9 cellular contexts compared by ENCODE assay signal in the genomic region with DNA sequence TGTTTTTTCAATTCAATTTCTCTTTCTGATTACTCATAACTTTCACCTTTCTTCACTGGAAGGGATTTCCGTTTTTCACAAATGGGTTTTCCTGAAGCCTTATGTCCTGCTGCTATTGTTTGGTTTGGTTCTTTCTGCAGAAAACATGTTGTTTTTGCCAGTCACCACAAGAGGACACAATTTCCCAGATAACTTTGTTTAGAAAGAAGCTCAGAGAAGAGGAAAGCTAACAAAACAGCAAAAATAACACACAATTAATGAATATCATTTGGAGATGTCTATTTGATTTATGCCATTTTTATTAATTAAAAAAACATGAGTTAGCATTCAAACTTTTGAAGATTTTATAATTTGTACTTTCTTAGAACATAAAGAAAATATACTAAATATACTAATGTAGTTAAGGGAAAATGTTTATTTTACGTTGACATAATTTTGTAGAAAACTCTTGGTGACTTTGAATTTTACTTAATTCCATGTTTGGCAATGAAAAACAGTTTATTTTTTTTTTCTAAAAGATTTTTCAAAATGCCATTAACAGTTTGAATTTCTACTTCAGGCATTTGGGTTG. TPM values are rescaled to one million over a fixed set of nuclear protein-coding genes. Genes with fewer than 3 reads are reported as not detected.
DNase-seq lines count a peak whose midpoint lies in the region; ATAC-seq lines count a peak whose summit lies in the region.
"Had no signal": no experiment of that assay in that cellular context is flagged by ENCODE, and none has a peak within 500 bp of the region (broad histone marks: within the 10 kb centered on the region; RNA-seq: fewer than 3 reads in every experiment).

No MANE protein-coding gene starts in this region.

- no peaks in the 10 kb centered on the region for H3K36me3 Mint-ChIP-seq in activated CD4-positive, alpha-beta memory T cell treated with anti-CD3 and anti-CD28 coated beads, Interleukin-2, amount 10 ng/mL, durations not matched to agents 7 days and 5 days (ENCODE audit: low read depth)
- H3K36me3 Mint-ChIP-seq: memory B cell had no signal

- peaks cover 4% of the 10 kb centered on the region for H3K4me1 ChIP-seq in mesendoderm (ENCODE audit: control insufficient read depth, low read depth, low read length)

- no peak overlapping the region for H2AK5ac ChIP-seq in mesendoderm (ENCODE audit: low read length)

- H3K9ac ChIP-seq in mesendoderm (ENCODE audit: low read length): no peak overlapping the region

- no peaks in the 10 kb centered on the region for H3K9me3 Mint-ChIP-seq in activated CD4-positive, alpha-beta memory T cell treated with anti-CD3 and anti-CD28 coated beads, Interleukin-2, amount 10 ng/mL, durations not matched to agents 7 days and 5 days
- H3K9me3 Mint-ChIP-seq: memory B cell had no signal

- H3K27me3 ChIP-seq in mesendoderm (ENCODE audit: insufficient read depth, low read length, poor library complexity): peaks cover 26% of the 10 kb centered on the region

- no peak overlapping the region for H4K5ac ChIP-seq in mesendoderm (ENCODE audit: low read length)

- H3K36me3 ChIP-seq in mesendoderm (ENCODE audit: control insufficient read depth, insufficient read depth, low read length): no peaks in the 10 kb centered on the region

- no peak for ATAC-seq in HG02798 (IDR thresholded peaks at IDR 0.05; ENCODE audit: poor library complexity, unreplicated experiment)

- no peak overlapping the region for H3K4me2 ChIP-seq in mesendoderm (ENCODE audit: low read length)

- no peak overlapping the region for H3K27ac Mint-ChIP-seq in activated CD4-positive, alpha-beta memory T cell treated with anti-CD3 and anti-CD28 coated beads, Interleukin-2, amount 10 ng/mL, durations not matched to agents 7 days and 5 days
- H3K27ac Mint-ChIP-seq: memory B cell had no signal

- no peak overlapping the region for H3K23ac ChIP-seq in mesendoderm (ENCODE audit: low read length)

- no peak overlapping the region for H2BK5ac ChIP-seq in mesendoderm (ENCODE audit: low read length)

- H3K4me3 Mint-ChIP-seq in activated CD4-positive, alpha-beta memory T cell treated with anti-CD3 and anti-CD28 coated beads, Interleukin-2, amount 10 ng/mL, durations not matched to agents 7 days and 5 days: no peak overlapping the region
- H3K4me3 Mint-ChIP-seq: memory B cell had no signal

- WGBS in mesendoderm (ENCODE audit: extremely low coverage, insufficient coverage, low lambda C conversion rate): 100% methylated on average over 1 of the region's 2 CpGs

- no peak overlapping the region for H3K4ac ChIP-seq in mesendoderm (ENCODE audit: low read depth, low read length)

- no peaks in the 10 kb centered on the region for H3K4me1 Mint-ChIP-seq in activated CD4-positive, alpha-beta memory T cell treated with anti-CD3 and anti-CD28 coated beads, Interleukin-2, amount 10 ng/mL, durations not matched to agents 7 days and 5 days

- H2BK15ac ChIP-seq in mesendoderm (replicated peaks; ENCODE audit: low read depth): no peak overlapping the region

- CTCF ChIA-PET in activated CD4-positive, alpha-beta memory T cell treated with anti-CD3 and anti-CD28 coated beads, Interleukin-2, amount 10 ng/mL, durations not matched to agents 7 days and 5 days (lab: Charles Lee): no interaction called here

- no peak overlapping the region for H3K4me3 ChIP-seq in mesendoderm (ENCODE audit: low read length)

- no peak overlapping the region for H2BK120ac ChIP-seq in mesendoderm (ENCODE audit: low read depth, low read length)

- no peak overlapping the region for H4K8ac ChIP-seq in mesendoderm (ENCODE audit: low read depth, low read length)

- no peaks in the 10 kb centered on the region for H3K79me2 ChIP-seq in mesendoderm (ENCODE audit: control insufficient read depth, insufficient read depth, low read length)

- DNase-seq in ELR (ENCODE audit: low read depth) (peak; percentile 75), NCI-H1105 treated with DMSO at 0.1 percent for 48 hours (lab: John Stamatoyannopoulos, UW) (peak; percentile 36), astrocyte of the hippocampus (ENCODE audit: low read depth, low spot score) (peak; percentile 64), mesendoderm (peak; percentile 71), NCI-H2029 (lab: John Stamatoyannopoulos, UW) (no peak), iPS-NIHi7 (ENCODE audit: extremely low spot score) (no peak)
- no peak for DNase-seq in activated CD4-positive, alpha-beta memory T cell treated with anti-CD3 and anti-CD28 coated beads, Interleukin-2, amount 10 ng/mL, durations not matched to agents 7 days and 5 days

- no peaks in the 10 kb centered on the region for H3K79me1 ChIP-seq in mesendoderm (ENCODE audit: low read length)

- H3K27me3 Mint-ChIP-seq in activated CD4-positive, alpha-beta memory T cell treated with anti-CD3 and anti-CD28 coated beads, Interleukin-2, amount 10 ng/mL, durations not matched to agents 7 days and 5 days: peaks cover 38% of the 10 kb centered on the region

- no peak overlapping the region for H3K18ac ChIP-seq in mesendoderm (ENCODE audit: low read length)

- H3K27ac ChIP-seq in mesendoderm (ENCODE audit: low read depth, low read length): no peak overlapping the region

- H3K56ac ChIP-seq in mesendoderm (ENCODE audit: low read length): no peak overlapping the region

- POLR2A ChIA-PET in activated CD4-positive, alpha-beta memory T cell treated with anti-CD3 and anti-CD28 coated beads, Interleukin-2, amount 10 ng/mL, durations not matched to agents 7 days and 5 days (lab: Charles Lee): no interaction called here

RNA-seq across cellular contexts. Expression of a gene that starts 4.7 kb away (rescaled TPM):
- polyA plus RNA-seq in mesendoderm (2013, experiment 1 of 2): 0.69 TPM
- polyA plus RNA-seq in mesendoderm (2013, experiment 2 of 2): 0.62 TPM
- total RNA-seq in activated CD4-positive, alpha-beta memory T cell treated with anti-CD3 and anti-CD28 coated beads, Interleukin-2, amount 10 ng/mL, durations not matched to agents 7 days and 5 days: 1 to 10 TPM; 2.3 to 2.9 TPM

RNA-seq across cellular contexts. Expression of a gene that starts 23.1 kb away (rescaled TPM):
- not detected for polyA plus RNA-seq in mesendoderm (2013, experiment 1 of 2)
- not detected for polyA plus RNA-seq in mesendoderm (2013, experiment 2 of 2)
- total RNA-seq in activated CD4-positive, alpha-beta memory T cell treated with anti-CD3 and anti-CD28 coated beads, Interleukin-2, amount 10 ng/mL, durations not matched to agents 7 days and 5 days: not detected

Comparison
In these comparisons a context has a peak if more than half of its experiments do, and no peak if none do; other contexts are left out.
1. DNase-seq: peak in ELR (single experiment), NCI-H1105 treated with DMSO at 0.1 percent for 48 hours (single experiment), astrocyte of the hippocampus (single experiment) and mesendoderm (single experiment); none in NCI-H2029 (single experiment), iPS-NIHi7 (single experiment) and activated CD4-positive, alpha-beta memory T cell treated with anti-CD3 and anti-CD28 coated beads, Interleukin-2, amount 10 ng/mL, durations not matched to agents 7 days and 5 days (single experiment).